ENCODE assay signal across 13 cellular contexts in the genomic region with DNA sequence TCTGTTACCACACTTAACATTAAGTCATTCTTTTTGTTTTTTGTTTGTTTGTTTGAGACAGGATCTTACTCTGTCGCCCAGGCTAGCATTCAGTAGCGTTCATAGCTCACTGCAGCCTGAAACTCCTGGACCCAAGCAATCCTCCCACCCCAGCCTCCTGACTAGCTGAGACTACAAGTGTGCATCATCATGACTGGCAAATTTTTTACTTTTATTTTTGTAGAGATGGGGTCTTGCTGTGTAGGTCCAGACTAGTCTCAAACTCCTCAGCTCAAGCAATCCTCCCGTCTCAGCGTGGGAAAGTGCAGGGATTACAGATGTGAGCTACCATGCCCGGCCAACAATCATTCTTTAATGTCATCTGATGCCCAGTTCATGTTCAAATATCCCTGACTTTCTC. TPM values are rescaled to one million over a fixed set of nuclear protein-coding genes. Genes with fewer than 3 reads are reported as not detected.
DNase-seq lines count a peak whose midpoint lies in the region; ATAC-seq and TF ChIP-seq lines count a peak whose summit lies in the region.
"Had no signal": no experiment of that assay in that cellular context is flagged by ENCODE, and none has a peak within 500 bp of the region (broad histone marks: within the 10 kb centered on the region; RNA-seq: fewer than 3 reads in every experiment).

No MANE protein-coding gene starts in this region.

- H2AFZ ChIP-seq in neural progenitor cell (replicated peaks), result no peak overlapping the region

- TF ChIP-seq CTCF in chondrocyte (IDR thresholded peaks at IDR 0.05), result no peak
- TF ChIP-seq CTCF in neural progenitor cell (IDR thresholded peaks at IDR 0.05), result no peak

- H3K36me3 Mint-ChIP-seq in chondrocyte (ENCODE audit: low read depth) (no peaks in the 10 kb centered on the region), neural progenitor cell (peaks cover 7% of the 10 kb centered on the region)

- H3K4me3 Mint-ChIP-seq in chondrocyte (ENCODE audit: unreplicated experiment), result no peak overlapping the region
- peak overlapping the region; percentile 24 for H3K4me3 Mint-ChIP-seq in neural progenitor cell
- H3K4me3 Mint-ChIP-seq: CD14-positive monocyte had no signal

- 65% methylated on average over 5 of the region's 5 CpGs for WGBS in right cardiac atrium

- H3K36me3 ChIP-seq in neural progenitor cell, result no peaks in the 10 kb centered on the region

- intact Hi-C loops in right cardiac atrium (cut with DNase I) (no loop called here), Right ventricle myocardium inferior (cut with DNase I) (loop anchor here (10.0 kb wide), 2 partner anchors 308 to 1038 kb away; a partner anchor contains a TSS)

- H3K27ac ChIP-seq in right cardiac atrium (ENCODE audit: low read length) (peak overlapping the region; percentile 88), neural progenitor cell (no peak overlapping the region)
- H3K27ac ChIP-seq: epithelial cell of prostate had no signal

- H3K9me3 Mint-ChIP-seq in chondrocyte (ENCODE audit: low read depth) (no peaks in the 10 kb centered on the region), neural progenitor cell (no peaks in the 10 kb centered on the region)

- H3K9me3 ChIP-seq in right cardiac atrium (ENCODE audit: control insufficient read depth, low read length) (no peaks in the 10 kb centered on the region), neural progenitor cell (ENCODE audit: low read depth) (no peaks in the 10 kb centered on the region)
- H3K9me3 ChIP-seq: body of pancreas had no signal

- H3K27me3 ChIP-seq in right cardiac atrium (ENCODE audit: control insufficient read depth, insufficient read depth), result no peaks in the 10 kb centered on the region
- H3K27me3 ChIP-seq in neural progenitor cell, result no peaks in the 10 kb centered on the region
- H3K27me3 ChIP-seq: body of pancreas had no signal

- peaks cover 26% of the 10 kb centered on the region for H3F3A ChIP-seq in neural progenitor cell (ENCODE audit: low read depth)

- no peak overlapping the region for H3K4me2 ChIP-seq in neural progenitor cell

- H3K4me1 Mint-ChIP-seq in chondrocyte (ENCODE audit: low read depth) (peaks cover 21% of the 10 kb centered on the region), neural progenitor cell (peaks cover 15% of the 10 kb centered on the region)

- H3K27ac Mint-ChIP-seq in chondrocyte (ENCODE audit: unreplicated experiment) (peak overlapping the region; percentile 23), neural progenitor cell (no peak overlapping the region)

- DNase-seq in right cardiac atrium, result no peak
- no peak for DNase-seq in Right ventricle myocardium inferior (ENCODE audit: missing footprints)
- DNase-seq in chondrocyte (ENCODE audit: low spot score), result no peak
- DNase-seq in neural progenitor cell (ENCODE audit: low spot score), result no peak
- no peak for DNase-seq in activated effector memory CD4-positive, alpha-beta T cell treated with anti-CD3 and anti-CD28 coated beads, Interleukin-2, amount 50 U/mL, for 16 hours
- no peak for DNase-seq in NCI-H2196 (lab: John Stamatoyannopoulos, UW; ENCODE audit: unreplicated experiment)
- DNase-seq in DMS 273 treated with DMSO at 0.1 percent for 48 hours (lab: John Stamatoyannopoulos, UW), result no peak
- DNase-seq: body of pancreas, MM.1S, PC-3 had no signal

- no peak overlapping the region for H3K9ac ChIP-seq in neural progenitor cell

- no peaks in the 10 kb centered on the region for H4K20me1 ChIP-seq in neural progenitor cell (ENCODE audit: low read depth)

- peaks cover 18% of the 10 kb centered on the region for H3K79me2 ChIP-seq in neural progenitor cell (ENCODE audit: low read depth)

- H3K4me3 ChIP-seq in right cardiac atrium (ENCODE audit: low read length) (no peak overlapping the region), neural progenitor cell (no peak overlapping the region)
- H3K4me3 ChIP-seq: body of pancreas had no signal

- H3K27me3 Mint-ChIP-seq in chondrocyte (ENCODE audit: low read depth) (no peaks in the 10 kb centered on the region), neural progenitor cell (ENCODE audit: insufficient read depth, low read depth) (peaks cover 5% of the 10 kb centered on the region)

- ATAC-seq in right cardiac atrium (no peak), Right ventricle myocardium inferior (no peak), GM19455 (IDR thresholded peaks at IDR 0.05; ENCODE audit: unreplicated experiment) (no peak)
- ATAC-seq: body of pancreas, PC-3 had no signal

- H3K4me1 ChIP-seq in right cardiac atrium (ENCODE audit: control insufficient read depth, insufficient read depth, low read length) (no peaks in the 10 kb centered on the region), neural progenitor cell (peaks cover 6% of the 10 kb centered on the region)

RNA-seq across cellular contexts. Expression of a gene that starts 3.3 kb away (rescaled TPM):
- total RNA-seq in right cardiac atrium, result 10 to 100 TPM; 11.1 to 17.7 (median 11.9) TPM
- polyA plus RNA-seq in right cardiac atrium, result 9.3 TPM
- total RNA-seq in Right ventricle myocardium inferior, result 12.7 TPM
- 23.2 to 34.9 TPM (median 24.5 TPM) in 3 replicates for total RNA-seq in chondrocyte
- total RNA-seq in neural progenitor cell (ENCODE audit: low replicate concordance), result 14.7 and 77.6 TPM in 2 replicates
- total RNA-seq: PC-3 had no signal

RNA-seq across cellular contexts. Expression of a gene that starts 4.7 kb away (rescaled TPM):
- total RNA-seq in right cardiac atrium (10 to 100 TPM; 35.2 to 43.8 (median 38.2) TPM), Right ventricle myocardium inferior (32.4 TPM), chondrocyte (52.1 to 60.2 TPM (median 54.6 TPM) in 3 replicates), neural progenitor cell (ENCODE audit: low replicate concordance) (133 and 168 TPM in 2 replicates)
- polyA plus RNA-seq in right cardiac atrium, result 34.9 TPM

RNA-seq across cellular contexts. Expression of a gene that starts 15.0 kb away (rescaled TPM):
- total RNA-seq in right cardiac atrium (1 to 10 TPM in 2 of 4 donors, under 1 TPM in 2; 0.48 to 1.2 (median 0.93) TPM), Right ventricle myocardium inferior (1.8 TPM), chondrocyte (0.17 to 0.47 TPM (median 0.33 TPM) in 3 replicates), neural progenitor cell (ENCODE audit: low replicate concordance) (1.4 TPM in 2 replicates)
- 1.1 TPM for polyA plus RNA-seq in right cardiac atrium

RNA-seq across cellular contexts. Expression of a gene that starts 17.7 kb away (rescaled TPM):
- total RNA-seq in right cardiac atrium (1 to 10 TPM; 4.4 to 6.8 (median 4.9) TPM), Right ventricle myocardium inferior (4.7 TPM), chondrocyte (1.6 to 3.4 TPM (median 1.9 TPM) in 3 replicates), neural progenitor cell (ENCODE audit: low replicate concordance) (0.24 and 0.96 TPM in 2 replicates)
- 6.6 TPM for polyA plus RNA-seq in right cardiac atrium

RNA-seq across cellular contexts. Expression of a gene that starts 31.1 kb away (rescaled TPM):
- total RNA-seq in right cardiac atrium (1,000 to 10,000 TPM; 1,399 to 1,753 (median 1,480) TPM), Right ventricle myocardium inferior (1,486 TPM), chondrocyte (1,566 to 1,771 TPM (median 1,602 TPM) in 3 replicates), neural progenitor cell (ENCODE audit: low replicate concordance) (2,053 and 3,348 TPM in 2 replicates)
- 1,392 TPM for polyA plus RNA-seq in right cardiac atrium
